ENCODE assay signal across 23 cellular contexts in the genomic region with DNA sequence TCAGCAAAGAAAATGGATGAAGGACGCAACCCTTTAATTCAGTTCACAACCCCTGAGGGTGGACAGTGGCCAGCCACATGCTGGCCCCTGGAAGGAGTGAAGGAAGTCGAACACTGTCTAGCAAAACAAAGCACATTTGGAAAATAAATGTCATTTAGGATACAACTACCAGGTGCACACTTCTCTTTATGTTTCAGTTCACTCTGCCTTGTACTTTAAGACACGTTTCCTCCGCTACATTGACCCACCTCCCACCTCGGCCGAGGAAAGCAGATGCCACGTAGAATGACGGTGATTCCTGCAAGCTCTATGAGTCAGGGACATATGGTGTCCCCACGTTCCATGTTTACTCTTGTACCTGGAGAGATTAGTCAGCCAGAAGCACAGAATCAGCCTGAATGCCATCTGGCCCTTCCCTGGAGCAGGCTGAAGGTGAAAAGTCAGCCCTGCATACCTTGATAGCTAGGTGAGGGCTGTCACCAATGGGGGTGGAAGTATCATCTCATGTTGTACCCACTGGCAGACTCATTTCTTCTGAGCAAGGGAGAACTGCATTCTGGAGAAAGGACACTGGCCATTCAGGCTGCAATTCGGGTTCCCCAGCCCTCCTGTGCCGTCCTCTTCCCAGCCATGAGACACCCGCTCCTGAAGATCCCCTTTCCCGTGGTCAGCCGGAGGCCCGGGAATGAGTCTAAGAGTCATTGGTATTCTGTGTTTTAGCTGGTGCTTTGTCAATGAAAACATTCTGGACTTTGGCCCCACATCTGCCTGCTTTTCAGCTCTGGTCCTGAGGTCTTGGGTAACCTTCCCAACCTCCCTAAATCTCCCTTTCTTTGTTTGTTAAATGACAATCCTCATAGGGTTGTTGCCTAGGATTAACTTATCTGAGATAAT.
DNase-seq lines count a peak whose midpoint lies in the region; ATAC-seq, FAIRE-seq and TF ChIP-seq lines count a peak whose summit lies in the region.
"Had no signal": no experiment of that assay in that cellular context is flagged by ENCODE, and none has a peak within 500 bp of the region (broad histone marks: within the 10 kb centered on the region; RNA-seq: fewer than 3 reads in every experiment).

No MANE protein-coding gene starts in this region.

- H3K27ac Mint-ChIP-seq in activated T-helper 1 cell treated with anti-CD3 and anti-CD28 coated beads, Interleukin-12 subunit alpha, Interleukin-12 subunit beta, Interleukin-2, Interleukin-4 antibody, amounts not matched to agents 30 ng/mL and 10 ng/mL and 1 ng/mL, durations not matched to agents 14 hours and 24 hours and 36 hours: no peak overlapping the region
- H3K27ac Mint-ChIP-seq: naive thymus-derived CD8-positive, alpha-beta T cell had no signal

- no peaks in the 10 kb centered on the region for H3K36me3 Mint-ChIP-seq in activated T-helper 1 cell treated with anti-CD3 and anti-CD28 coated beads, Interleukin-12 subunit alpha, Interleukin-12 subunit beta, Interleukin-2, Interleukin-4 antibody, amounts not matched to agents 30 ng/mL and 10 ng/mL and 1 ng/mL, durations not matched to agents 14 hours and 24 hours and 36 hours (ENCODE audit: low read depth)
- H3K36me3 Mint-ChIP-seq: IgD-negative memory B cell; naive thymus-derived CD8-positive, alpha-beta T cell had no signal

- TF ChIP-seq CTCF in A549 (IDR thresholded peaks at IDR 0.05): no peak

- peak; percentile 63 for FAIRE-seq in A549 (lab: Jason Lieb, UNC)
- no peak for FAIRE-seq in urothelium cell line (lab: Jason Lieb, UNC)
- FAIRE-seq: D721Med had no signal

- peak overlapping the region; percentile 65 for H3K4me2 ChIP-seq in A549
- H3K4me2 ChIP-seq: SK-N-SH had no signal

- no peak for TF ChIP-seq EP300 in A549 (IDR thresholded peaks at IDR 0.05)

- POLR2A ChIA-PET in A549 (lab: Yijun Ruan, JAX): no interaction called here

- H3K4me1 Mint-ChIP-seq in activated T-helper 1 cell treated with anti-CD3 and anti-CD28 coated beads, Interleukin-12 subunit alpha, Interleukin-12 subunit beta, Interleukin-2, Interleukin-4 antibody, amounts not matched to agents 30 ng/mL and 10 ng/mL and 1 ng/mL, durations not matched to agents 14 hours and 24 hours and 36 hours (ENCODE audit: low read depth): no peaks in the 10 kb centered on the region
- H3K4me1 Mint-ChIP-seq: central memory CD8-positive, alpha-beta T cell; IgD-negative memory B cell; naive thymus-derived CD8-positive, alpha-beta T cell had no signal

- H3K9ac ChIP-seq in duodenal mucosa (ENCODE audit: low read depth in 1 of 2, low read length in 2 of 2) (no peak overlapping the region), mucosa of stomach (ENCODE audit: low read length) (peak overlapping the region; percentile 8)
- H3K9ac ChIP-seq: SK-N-SH had no signal

- no peaks in the 10 kb centered on the region for H3K27me3 ChIP-seq in duodenal mucosa (ENCODE audit: control insufficient read depth in 1 of 2, insufficient read depth in 2 of 2, low read length in 2 of 2)
- H3K27me3 ChIP-seq in mucosa of stomach (ENCODE audit: control insufficient read depth, insufficient read depth, low read length): no peaks in the 10 kb centered on the region
- no peaks in the 10 kb centered on the region for H3K27me3 ChIP-seq in MG63
- H3K27me3 ChIP-seq: adrenal gland had no signal

- 55% methylated on average over 15 of the region's 15 CpGs for WGBS in A549 (ENCODE audit: missing lambda C conversion rate)

- H3K9me3 ChIP-seq in A549 (no peaks in the 10 kb centered on the region), duodenal mucosa (ENCODE audit: control insufficient read depth in 1 of 2, low read length in 2 of 2) (no peaks in the 10 kb centered on the region), mucosa of stomach (ENCODE audit: control insufficient read depth, low read length) (no peaks in the 10 kb centered on the region), MG63 (no peaks in the 10 kb centered on the region)
- H3K9me3 ChIP-seq: adrenal gland, SK-N-SH had no signal

- H3K4me3 ChIP-seq in A549: no peak overlapping the region
- H3K4me3 ChIP-seq in duodenal mucosa (ENCODE audit: low read depth in 1 of 2, low read length in 2 of 2): no peak overlapping the region
- no peak overlapping the region for H3K4me3 ChIP-seq in mucosa of stomach (ENCODE audit: low read length)
- no peak overlapping the region for H3K4me3 ChIP-seq in MG63
- H3K4me3 ChIP-seq: adrenal gland, lung, skin epidermis had no signal

- H3K4me1 ChIP-seq in A549 (peaks cover 14% of the 10 kb centered on the region), duodenal mucosa (ENCODE audit: control insufficient read depth in 1 of 2, insufficient read depth in 2 of 2, low read length in 2 of 2) (peaks cover 0 to 4% of the 10 kb centered on the region in 2 donors), mucosa of stomach (ENCODE audit: control insufficient read depth, insufficient read depth, low read length) (peaks cover 17% of the 10 kb centered on the region)
- H3K4me1 ChIP-seq: adrenal gland had no signal

- CTCF ChIA-PET in A549 (lab: Yijun Ruan, JAX): interaction anchor here (1.3 to 2.6 kb wide), 4 partner anchors 9 to 185 kb away, joined by 3 to 10 read pairs (median 6); no protein-coding TSS in a partner anchor

- no peak for TF ChIP-seq POLR2A in A549 (IDR thresholded peaks at IDR 0.05; ENCODE audit: low read length)

- intact Hi-C loops in activated T-helper 1 cell treated with anti-CD3 and anti-CD28 coated beads, Interleukin-12 subunit alpha, Interleukin-12 subunit beta, Interleukin-2, Interleukin-4 antibody, amounts not matched to agents 30 ng/mL and 10 ng/mL and 1 ng/mL, durations not matched to agents 14 hours and 24 hours and 36 hours (cut with micrococcal nuclease): no loop called here

- H3K9me3 Mint-ChIP-seq in activated T-helper 1 cell treated with anti-CD3 and anti-CD28 coated beads, Interleukin-12 subunit alpha, Interleukin-12 subunit beta, Interleukin-2, Interleukin-4 antibody, amounts not matched to agents 30 ng/mL and 10 ng/mL and 1 ng/mL, durations not matched to agents 14 hours and 24 hours and 36 hours: no peaks in the 10 kb centered on the region

- ATAC-seq in A549: peak; percentile 54 to 55; a peak in 4 of 6 replicates
- ATAC-seq in HG03097 (IDR thresholded peaks at IDR 0.05; ENCODE audit: low FRiP score, unreplicated experiment): no peak
- ATAC-seq: naive thymus-derived CD8-positive, alpha-beta T cell had no signal

- no peak for TF ChIP-seq RAD21 in A549 (conservative IDR thresholded peaks at IDR 0.05 in 1 of 2, IDR thresholded peaks at IDR 0.05 in 1 of 2)

- DNase-seq in A549 (ENCODE audit: low read depth in 1 of 2, low spot score in 1 of 2) (peak in 1 of 2 experiments; percentile 28), NCI-H2171 treated with DMSO at 0.1 percent for 48 hours (lab: John Stamatoyannopoulos, UW) (peak; percentile 30), MG63 (no peak), urothelium cell line (ENCODE audit: low spot score) (no peak)
- no peak for DNase-seq in activated T-helper 1 cell treated with anti-CD3 and anti-CD28 coated beads, Interleukin-12 subunit alpha, Interleukin-12 subunit beta, Interleukin-2, Interleukin-4 antibody, amounts not matched to agents 30 ng/mL and 10 ng/mL and 1 ng/mL, durations not matched to agents 14 hours and 24 hours and 36 hours (ENCODE audit: low spot score)
- DNase-seq: 8988T; adrenal gland; effector CD4-positive, alpha-beta T cell; GOT3; head of caudate nucleus; naive thymus-derived CD8-positive, alpha-beta T cell; NCI-H2107; posterior cingulate gyrus; SK-N-SH; stimulated activated CD4-positive, alpha-beta T cell treated with anti-CD3 and anti-CD28 coated beads, Interleukin-4, amount 100 ng/mL, for 24 hours had no signal

- H3K27ac ChIP-seq in A549 (peak overlapping the region; percentile 14 to 65; a peak in 3 of 6 replicates), duodenal mucosa (ENCODE audit: low read depth, low read length) (peak overlapping the region; percentile 33)
- H3K27ac ChIP-seq: adrenal gland, skin epidermis had no signal

- H3K36me3 ChIP-seq in duodenal mucosa (ENCODE audit: control insufficient read depth in 1 of 2, insufficient read depth in 2 of 2, low read length in 2 of 2): no peaks in the 10 kb centered on the region
- H3K36me3 ChIP-seq in mucosa of stomach (ENCODE audit: control insufficient read depth, insufficient read depth, low read length): no peaks in the 10 kb centered on the region
- H3K36me3 ChIP-seq in MG63: no peaks in the 10 kb centered on the region
- H3K36me3 ChIP-seq: adrenal gland had no signal

- H3K27me3 Mint-ChIP-seq in activated T-helper 1 cell treated with anti-CD3 and anti-CD28 coated beads, Interleukin-12 subunit alpha, Interleukin-12 subunit beta, Interleukin-2, Interleukin-4 antibody, amounts not matched to agents 30 ng/mL and 10 ng/mL and 1 ng/mL, durations not matched to agents 14 hours and 24 hours and 36 hours (ENCODE audit: insufficient read depth): no peaks in the 10 kb centered on the region
- H3K27me3 Mint-ChIP-seq: central memory CD8-positive, alpha-beta T cell; IgD-negative memory B cell had no signal

- H3K4me3 Mint-ChIP-seq in activated T-helper 1 cell treated with anti-CD3 and anti-CD28 coated beads, Interleukin-12 subunit alpha, Interleukin-12 subunit beta, Interleukin-2, Interleukin-4 antibody, amounts not matched to agents 30 ng/mL and 10 ng/mL and 1 ng/mL, durations not matched to agents 14 hours and 24 hours and 36 hours: no peak overlapping the region
- H3K4me3 Mint-ChIP-seq: central memory CD8-positive, alpha-beta T cell; IgD-negative memory B cell; naive thymus-derived CD8-positive, alpha-beta T cell had no signal

TF ChIP-seq in A549, 52 proteins besides CTCF, POLR2A, EP300 and RAD21:
- TF ChIP-seq NPAS2 (CRISPR knock-in tag; IDR thresholded peaks at IDR 0.05; ENCODE audit: borderline replicate concordance): no peak
- TF ChIP-seq FOSB (CRISPR knock-in tag; IDR thresholded peaks at IDR 0.05): no peak
- no peak for TF ChIP-seq POLR2AphosphoS2 (conservative IDR thresholded peaks at IDR 0.05; ENCODE audit: low read length)
- TF ChIP-seq PHF8 (IDR thresholded peaks at IDR 0.05; ENCODE audit: borderline replicate concordance, low read depth): no peak
- TF ChIP-seq, protein P1, sequence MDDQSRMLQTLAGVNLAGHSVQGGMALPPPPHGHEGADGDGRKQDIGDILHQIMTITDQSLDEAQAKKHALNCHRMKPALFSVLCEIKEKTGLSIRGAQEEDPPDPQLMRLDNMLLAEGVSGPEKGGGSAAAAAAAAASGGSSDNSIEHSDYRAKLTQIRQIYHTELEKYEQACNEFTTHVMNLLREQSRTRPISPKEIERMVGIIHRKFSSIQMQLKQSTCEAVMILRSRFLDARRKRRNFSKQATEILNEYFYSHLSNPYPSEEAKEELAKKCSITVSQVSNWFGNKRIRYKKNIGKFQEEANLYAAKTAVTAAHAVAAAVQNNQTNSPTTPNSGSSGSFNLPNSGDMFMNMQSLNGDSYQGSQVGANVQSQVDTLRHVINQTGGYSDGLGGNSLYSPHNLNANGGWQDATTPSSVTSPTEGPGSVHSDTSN (IDR thresholded peaks at IDR 0.05): no peak
- TF ChIP-seq CHD4 (IDR thresholded peaks at IDR 0.05; ENCODE audit: borderline replicate concordance): no peak
- TF ChIP-seq ESRRA (IDR thresholded peaks at IDR 0.05; ENCODE audit: borderline replicate concordance, low read length): no peak
